Comparison of ENCODE assay signal across 10 cellular contexts in the genomic region with DNA sequence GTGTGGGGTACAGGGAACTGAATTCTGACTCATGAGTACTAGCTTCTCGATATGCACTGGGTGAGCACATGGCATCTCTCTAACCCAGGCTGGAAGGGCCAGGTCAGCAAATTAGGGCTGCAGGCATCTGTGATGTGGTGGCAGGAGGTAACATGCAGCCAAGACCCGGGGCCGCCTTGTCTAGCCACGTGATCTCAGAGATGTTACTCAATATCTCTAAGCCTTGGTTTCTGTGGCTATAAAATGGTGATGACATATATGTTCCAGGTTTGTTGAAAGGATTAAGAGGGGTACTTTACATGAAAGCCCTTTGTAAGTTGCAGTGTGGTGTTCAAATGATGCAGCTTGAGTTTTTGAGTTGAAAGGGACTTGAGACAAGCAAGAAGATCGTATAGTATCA. TPM values are rescaled to one million over a fixed set of nuclear protein-coding genes. Genes with fewer than 3 reads are reported as not detected.
DNase-seq lines count a peak whose midpoint lies in the region; ATAC-seq and TF ChIP-seq lines count a peak whose summit lies in the region.
"Had no signal": no experiment of that assay in that cellular context is flagged by ENCODE, and none has a peak within 500 bp of the region (broad histone marks: within the 10 kb centered on the region; RNA-seq: fewer than 3 reads in every experiment).

No MANE protein-coding gene starts in this region.

- H3K4me3 ChIP-seq in AG10803 (ENCODE audit: low read length) (no peak overlapping the region), HL-60 (replicated peaks; ENCODE audit: insufficient read depth, low read length) (no peak overlapping the region), PC-9 (no peak overlapping the region), gastroesophageal sphincter (no peak overlapping the region)

- no peaks in the 10 kb centered on the region for H3K9me2 ChIP-seq in PC-9 (ENCODE audit: insufficient read depth)

- H3K4me1 ChIP-seq in PC-9 (replicated peaks; ENCODE audit: insufficient read depth) (peaks cover 72% of the 10 kb centered on the region), foreskin keratinocyte (peaks cover 24% of the 10 kb centered on the region), gastroesophageal sphincter (peaks cover 0 to 15% (median 0%) of the 10 kb centered on the region in 3 donors)

- WGBS in gastroesophageal sphincter (ENCODE audit: low coverage in 1 of 2), 2 donors: 75 to 92% methylated on average over 2 to 4 of the region's 5 CpGs

- peak; percentile 42 for DNase-seq in AG10803 (ENCODE audit: low read depth)
- peak; percentile 84 to 90 for DNase-seq in HL-60 (ENCODE audit: low read depth in 1 of 2, low spot score in 1 of 2)
- DNase-seq in PC-9: peak in 1 of 2 experiments; percentile 47
- DNase-seq in foreskin keratinocyte: peak in 1 of 2 donors; percentile 79
- no peak for DNase-seq in medulla oblongata (ENCODE audit: extremely low spot score)
- no peak for DNase-seq in activated effector memory CD4-positive, alpha-beta T cell treated with anti-CD3 and anti-CD28 coated beads, Interleukin-2, amount 50 U/mL, for 16 hours
- DNase-seq: activated CD4-positive, CD25-positive, alpha-beta regulatory T cell; NCI-H524 treated with DMSO at 0.1 percent for 48 hours had no signal

- TF ChIP-seq CTCF in AG10803 (conservative IDR thresholded peaks at IDR 0.05; ENCODE audit: low read length) (no peak), HL-60 (IDR thresholded peaks at IDR 0.05; ENCODE audit: insufficient read depth, low read length) (no peak), PC-9 (conservative IDR thresholded peaks at IDR 0.05) (no peak), foreskin keratinocyte (conservative IDR thresholded peaks at IDR 0.05) (no peak), gastroesophageal sphincter (IDR thresholded peaks at IDR 0.05) (no peak)

- BruUV-seq in PC-9 (replicated peaks; lab: Mats Ljungman, UMichigan): no TSS peak

- H3K27ac ChIP-seq in HL-60 (replicated peaks) (no peak overlapping the region), PC-9 (no peak overlapping the region), foreskin keratinocyte (peak overlapping the region; percentile 39), gastroesophageal sphincter (no peak overlapping the region)

- intact Hi-C loops in PC-9 (cut with micrococcal nuclease; ENCODE audit: unreplicated experiment): no loop called here

- peak overlapping the region; percentile 94 for H3K4me2 ChIP-seq in PC-9

- peak; percentile 33 for ATAC-seq in foreskin keratinocyte
- no peak for ATAC-seq in HG03520 (IDR thresholded peaks at IDR 0.05; ENCODE audit: unreplicated experiment)
- no peak for ATAC-seq in gastroesophageal sphincter

- H3K9me3 ChIP-seq in PC-9 (ENCODE audit: insufficient read depth, low read depth) (no peaks in the 10 kb centered on the region), gastroesophageal sphincter (no peaks in the 10 kb centered on the region)

- H3K27me3 ChIP-seq in HL-60 (ENCODE audit: insufficient read depth, poor library complexity, severe bottlenecking) (peaks cover 20% of the 10 kb centered on the region), PC-9 (ENCODE audit: insufficient read depth, low read depth) (no peaks in the 10 kb centered on the region), foreskin keratinocyte (peaks cover 14% of the 10 kb centered on the region), gastroesophageal sphincter (peaks cover 63% of the 10 kb centered on the region)

- H3K36me3 ChIP-seq in PC-9 (ENCODE audit: low read depth) (0 out of 2 replicates have a peak, but pooled peaks cover 4% of the 10 kb centered on the region), gastroesophageal sphincter (no peaks in the 10 kb centered on the region)

- TF ChIP-seq EP300 in gastroesophageal sphincter (IDR thresholded peaks at IDR 0.05): no peak

- peaks cover 29% of the 10 kb centered on the region for H3F3A ChIP-seq in PC-9 (ENCODE audit: insufficient read depth, low read depth)

- peaks cover 76% of the 10 kb centered on the region for H3K79me2 ChIP-seq in PC-9 (ENCODE audit: low read depth)

- no peak for TF ChIP-seq POLR2A in gastroesophageal sphincter (IDR thresholded peaks at IDR 0.05)

- POLR2A ChIA-PET in PC-9 (lab: Charles Lee; ENCODE audit: unreplicated experiment): no interaction called here

- peaks cover 32% of the 10 kb centered on the region for H4K20me1 ChIP-seq in PC-9 (ENCODE audit: insufficient read depth)

- CTCF ChIA-PET in PC-9 (lab: Charles Lee): interaction anchor here (0.7 to 1.6 kb wide), 2 partner anchors 10 to 17 kb away, joined by 3 to 5 read pairs; no protein-coding TSS in a partner anchor

- no peak overlapping the region for H2AFZ ChIP-seq in PC-9

RNA-seq across cellular contexts. Expression of a gene that starts 3.2 kb away (rescaled TPM):
- 139 and 141 TPM in 2 replicates for total RNA-seq in PC-9 (2021)
- total RNA-seq in foreskin keratinocyte: 94.1 and 94.8 TPM in 2 replicates
- 76.9 and 79.1 TPM in 2 replicates for polyA plus RNA-seq in foreskin keratinocyte
- total RNA-seq in gastroesophageal sphincter: 10 to 100 TPM in 1 of 4 donors, 1 to 10 TPM in 2, under 1 TPM in 1; 0.62 to 16.5 (median 1.8) TPM

Comparison
In these comparisons a context has a peak if more than half of its experiments do, and no peak if none do; other contexts are left out.
1. DNase-seq: peak in AG10803 (single experiment) and HL-60 (2 of 2); none in medulla oblongata (single experiment) and activated effector memory CD4-positive, alpha-beta T cell treated with anti-CD3 and anti-CD28 coated beads, Interleukin-2, amount 50 U/mL, for 16 hours (single experiment).